2 cellular contexts compared by ENCODE assay signal in the genomic region with DNA sequence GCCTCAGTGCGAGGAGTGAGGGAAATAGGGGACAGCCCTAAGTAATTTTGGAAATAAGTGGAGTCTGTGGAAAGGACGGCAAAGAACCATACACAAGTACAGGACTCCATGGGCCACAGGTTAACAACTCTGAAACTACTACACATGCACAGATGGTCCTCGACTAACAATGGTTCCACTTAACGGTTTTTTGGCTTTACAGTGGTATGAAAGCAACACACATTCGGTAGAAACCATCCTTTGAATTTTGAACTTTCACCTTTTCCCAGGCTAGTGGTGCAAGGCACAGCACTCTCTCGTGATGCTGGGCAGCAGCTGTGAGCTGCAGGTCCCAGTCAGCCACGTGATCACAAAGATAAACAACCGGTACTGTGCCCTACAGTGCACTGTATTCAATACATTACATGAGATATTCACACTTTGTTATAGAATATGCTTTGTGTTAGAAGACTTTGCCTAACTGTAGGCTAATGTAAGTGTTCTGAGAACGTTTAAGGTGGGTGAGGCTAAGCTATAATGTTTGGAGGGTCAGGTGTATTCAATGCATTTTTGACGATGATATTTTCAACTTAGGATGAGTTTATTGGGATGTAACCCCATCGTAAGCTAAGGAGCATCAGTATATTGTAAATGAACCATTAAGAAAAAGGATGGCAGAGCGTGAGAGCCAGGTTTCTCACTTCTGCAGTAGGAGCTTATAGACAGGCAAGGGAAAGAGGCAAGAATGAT.
A peak's percentile ranks its signal among the peaks of the same experiment; 100 is the strongest.
TF ChIP-seq lines count a peak whose summit lies in the region.

No MANE protein-coding gene starts in this region.

TF ChIP-seq in IMR-90, 13 proteins besides CTCF, POLR2A, EP300 and RAD21 (continued from another document):
- TF ChIP-seq BHLHE40 (IDR thresholded peaks at IDR 0.05; ENCODE audit: low read depth, low read length) (no peak), RFX5 (IDR thresholded peaks at IDR 0.05; ENCODE audit: low read depth, low read length) (no peak), MXI1 (IDR thresholded peaks at IDR 0.05; ENCODE audit: borderline replicate concordance, low read depth, low read length) (no peak), CHD1 (IDR thresholded peaks at IDR 0.05; ENCODE audit: low read depth, low read length) (no peak), FOS (IDR thresholded peaks at IDR 0.05; ENCODE audit: low read depth, low read length) (no peak), MAZ (IDR thresholded peaks at IDR 0.05; ENCODE audit: borderline replicate concordance, low read depth, low read length) (no peak)

TF ChIP-seq in liver, 16 proteins besides CTCF, POLR2A, EP300 and RAD21 (continued from another document):
- TF ChIP-seq, protein P1, sequence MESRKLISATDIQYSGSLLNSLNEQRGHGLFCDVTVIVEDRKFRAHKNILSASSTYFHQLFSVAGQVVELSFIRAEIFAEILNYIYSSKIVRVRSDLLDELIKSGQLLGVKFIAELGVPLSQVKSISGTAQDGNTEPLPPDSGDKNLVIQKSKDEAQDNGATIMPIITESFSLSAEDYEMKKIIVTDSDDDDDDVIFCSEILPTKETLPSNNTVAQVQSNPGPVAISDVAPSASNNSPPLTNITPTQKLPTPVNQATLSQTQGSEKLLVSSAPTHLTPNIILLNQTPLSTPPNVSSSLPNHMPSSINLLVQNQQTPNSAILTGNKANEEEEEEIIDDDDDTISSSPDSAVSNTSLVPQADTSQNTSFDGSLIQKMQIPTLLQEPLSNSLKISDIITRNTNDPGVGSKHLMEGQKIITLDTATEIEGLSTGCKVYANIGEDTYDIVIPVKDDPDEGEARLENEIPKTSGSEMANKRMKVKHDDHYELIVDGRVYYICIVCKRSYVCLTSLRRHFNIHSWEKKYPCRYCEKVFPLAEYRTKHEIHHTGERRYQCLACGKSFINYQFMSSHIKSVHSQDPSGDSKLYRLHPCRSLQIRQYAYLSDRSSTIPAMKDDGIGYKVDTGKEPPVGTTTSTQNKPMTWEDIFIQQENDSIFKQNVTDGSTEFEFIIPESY (IDR thresholded peaks at IDR 0.05), result peak; percentile 43
- TF ChIP-seq, protein P2, sequence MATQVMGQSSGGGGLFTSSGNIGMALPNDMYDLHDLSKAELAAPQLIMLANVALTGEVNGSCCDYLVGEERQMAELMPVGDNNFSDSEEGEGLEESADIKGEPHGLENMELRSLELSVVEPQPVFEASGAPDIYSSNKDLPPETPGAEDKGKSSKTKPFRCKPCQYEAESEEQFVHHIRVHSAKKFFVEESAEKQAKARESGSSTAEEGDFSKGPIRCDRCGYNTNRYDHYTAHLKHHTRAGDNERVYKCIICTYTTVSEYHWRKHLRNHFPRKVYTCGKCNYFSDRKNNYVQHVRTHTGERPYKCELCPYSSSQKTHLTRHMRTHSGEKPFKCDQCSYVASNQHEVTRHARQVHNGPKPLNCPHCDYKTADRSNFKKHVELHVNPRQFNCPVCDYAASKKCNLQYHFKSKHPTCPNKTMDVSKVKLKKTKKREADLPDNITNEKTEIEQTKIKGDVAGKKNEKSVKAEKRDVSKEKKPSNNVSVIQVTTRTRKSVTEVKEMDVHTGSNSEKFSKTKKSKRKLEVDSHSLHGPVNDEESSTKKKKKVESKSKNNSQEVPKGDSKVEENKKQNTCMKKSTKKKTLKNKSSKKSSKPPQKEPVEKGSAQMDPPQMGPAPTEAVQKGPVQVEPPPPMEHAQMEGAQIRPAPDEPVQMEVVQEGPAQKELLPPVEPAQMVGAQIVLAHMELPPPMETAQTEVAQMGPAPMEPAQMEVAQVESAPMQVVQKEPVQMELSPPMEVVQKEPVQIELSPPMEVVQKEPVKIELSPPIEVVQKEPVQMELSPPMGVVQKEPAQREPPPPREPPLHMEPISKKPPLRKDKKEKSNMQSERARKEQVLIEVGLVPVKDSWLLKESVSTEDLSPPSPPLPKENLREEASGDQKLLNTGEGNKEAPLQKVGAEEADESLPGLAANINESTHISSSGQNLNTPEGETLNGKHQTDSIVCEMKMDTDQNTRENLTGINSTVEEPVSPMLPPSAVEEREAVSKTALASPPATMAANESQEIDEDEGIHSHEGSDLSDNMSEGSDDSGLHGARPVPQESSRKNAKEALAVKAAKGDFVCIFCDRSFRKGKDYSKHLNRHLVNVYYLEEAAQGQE (IDR thresholded peaks at IDR 0.05), result peak; percentile 44
- TF ChIP-seq, protein P3, sequence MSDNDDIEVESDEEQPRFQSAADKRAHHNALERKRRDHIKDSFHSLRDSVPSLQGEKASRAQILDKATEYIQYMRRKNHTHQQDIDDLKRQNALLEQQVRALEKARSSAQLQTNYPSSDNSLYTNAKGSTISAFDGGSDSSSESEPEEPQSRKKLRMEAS (IDR thresholded peaks at IDR 0.05), result peak; percentile 68
- TF ChIP-seq, protein P4, sequence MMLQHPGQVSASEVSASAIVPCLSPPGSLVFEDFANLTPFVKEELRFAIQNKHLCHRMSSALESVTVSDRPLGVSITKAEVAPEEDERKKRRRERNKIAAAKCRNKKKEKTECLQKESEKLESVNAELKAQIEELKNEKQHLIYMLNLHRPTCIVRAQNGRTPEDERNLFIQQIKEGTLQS (IDR thresholded peaks at IDR 0.05), result no peak
- TF ChIP-seq JUND (IDR thresholded peaks at IDR 0.05) (peak in 1 of 2 donors; percentile 43), GABPA (IDR thresholded peaks at IDR 0.05 in 1 of 2, conservative IDR thresholded peaks at IDR 0.05 in 1 of 2) (no peak), HNF4A (conservative IDR thresholded peaks at IDR 0.05) (peak; percentile 70 to 93), EGR1 (IDR thresholded peaks at IDR 0.05; ENCODE audit: low read depth in 2 of 2) (peak in 1 of 2 donors; percentile 51), YY1 (IDR thresholded peaks at IDR 0.05) (peak; percentile 65), FOXA1 (IDR thresholded peaks at IDR 0.05) (peak; percentile 96), HNF4G (IDR thresholded peaks at IDR 0.05) (no peak)
TF ChIP-seq in liver: peak in this region for 12.
